ENCODE assay signal across 1 cellular context in genomic region chr1:172549621-172550280, GRCh38.
TF ChIP-seq lines count a peak whose summit lies in the region.

No MANE protein-coding gene starts in this region.

TF ChIP-seq in IMR-90, 13 proteins besides CTCF, POLR2A, EP300 and RAD21 (continued from another document):
- TF ChIP-seq CEBPB (IDR thresholded peaks at IDR 0.05; ENCODE audit: low read depth, low read length) = no peak
TF ChIP-seq in IMR-90: peak in this region for 0.
